In genomic region chr11:99489561-99489960, GRCh38 we compare ENCODE assay signal across 12 cellular contexts.
DNase-seq lines count a peak whose midpoint lies in the region; ATAC-seq and TF ChIP-seq lines count a peak whose summit lies in the region.
"Had no signal": no experiment of that assay in that cellular context is flagged by ENCODE, and none has a peak within 500 bp of the region (broad histone marks: within the 10 kb centered on the region; RNA-seq: fewer than 3 reads in every experiment).

No MANE protein-coding gene starts in this region.

- no peak overlapping the region for H2AFZ ChIP-seq in IMR-90 (replicated peaks; ENCODE audit: low read length, poor library complexity)

- H2AK9ac ChIP-seq in IMR-90 (replicated peaks; ENCODE audit: low read depth, low read length, poor library complexity): no peak overlapping the region

- H3K9ac ChIP-seq in IMR-90 (ENCODE audit: low read depth, low read length): no peak overlapping the region

- no peaks in the 10 kb centered on the region for H3K36me3 ChIP-seq in IMR-90 (ENCODE audit: control insufficient read depth, insufficient read depth, low read length)

- no peak overlapping the region for H2AK5ac ChIP-seq in IMR-90 (ENCODE audit: low read depth, low read length)

- no TSS peak for BruUV-seq in IMR-90 (replicated peaks; lab: Mats Ljungman, UMichigan)

- H3K4me1 ChIP-seq in IMR-90 (ENCODE audit: control insufficient read depth, insufficient read depth, low read length): no peaks in the 10 kb centered on the region
- H3K4me1 ChIP-seq: Caco-2 had no signal

- no peak overlapping the region for H3K4ac ChIP-seq in IMR-90 (ENCODE audit: low read depth, low read length)

- no peak overlapping the region for H4K91ac ChIP-seq in IMR-90 (ENCODE audit: insufficient read depth, low read depth, low read length)

- H2BK20ac ChIP-seq in IMR-90 (ENCODE audit: low read depth, low read length): no peak overlapping the region

- no peaks in the 10 kb centered on the region for H3K9me3 ChIP-seq in IMR-90 (ENCODE audit: control insufficient read depth, insufficient read depth, low read length)

- no peak for TF ChIP-seq CTCF in IMR-90 (conservative IDR thresholded peaks at IDR 0.05; ENCODE audit: low read depth, low read length)
- TF ChIP-seq CTCF in cardiac fibroblast (IDR thresholded peaks at IDR 0.05; ENCODE audit: low read depth, low read length): no peak
- no peak for TF ChIP-seq CTCF in omental fat pad (IDR thresholded peaks at IDR 0.05)

- WGBS in IMR-90 (ENCODE audit: extremely low coverage in 2 of 2, insufficient read length in 1 of 2), 2 experiments: no CpG with 5 or more reads among the region's 1 CpG

- intact Hi-C loops in IMR-90 (cut with micrococcal nuclease) (no loop called here), cardiac septum (cut with DNase I) (no loop called here)

- H3K18ac ChIP-seq in IMR-90 (ENCODE audit: low read depth, low read length): no peak overlapping the region

- in situ Hi-C loops in IMR-90 (cut with MboI; ENCODE audit: low sequenced_read_pairs): no loop called here

- DNase-seq in IMR-90 (peak; percentile 4), cardiac fibroblast (ENCODE audit: low read depth in 2 of 2) (peak; percentile 32 to 53), omental fat pad (ENCODE audit: low spot score) (no peak), NCI-H146 treated with DMSO at 0.1 percent for 48 hours (lab: John Stamatoyannopoulos, UW; ENCODE audit: unreplicated experiment) (no peak), cardiac septum (ENCODE audit: low spot score) (no peak)
- DNase-seq: AML-193; Caco-2; CD4-positive, alpha-beta T cell; H9 had no signal

- no peaks in the 10 kb centered on the region for H3K79me1 ChIP-seq in IMR-90 (ENCODE audit: low read depth in 1 of 2, low read length in 2 of 2)

- no peak overlapping the region for H4K8ac ChIP-seq in IMR-90 (ENCODE audit: low read depth in 2 of 2, low read length in 2 of 2)

- H4K5ac ChIP-seq in IMR-90 (ENCODE audit: low read depth, low read length): no peak overlapping the region

- CTCF ChIA-PET in IMR-90 (lab: Yijun Ruan, JAX): interaction anchor here (0.5 kb wide), 1 partner anchor 80 kb away, joined by 4 read pairs; no protein-coding TSS in a partner anchor

- H2BK120ac ChIP-seq in IMR-90 (ENCODE audit: low read depth, low read length): no peak overlapping the region

- H3K9me1 ChIP-seq in IMR-90 (ENCODE audit: insufficient read depth, low read length): no peaks in the 10 kb centered on the region

- H3K27ac ChIP-seq in IMR-90 (ENCODE audit: insufficient read depth, low read length): no peak overlapping the region
- H3K27ac ChIP-seq: C4-2B had no signal

- POLR2A ChIA-PET in IMR-90 (lab: Charles Lee; ENCODE audit: unreplicated experiment): no interaction called here

- no peak overlapping the region for H2BK15ac ChIP-seq in IMR-90 (ENCODE audit: low read depth, low read length)

- no peak overlapping the region for H3K4me3 ChIP-seq in IMR-90 (ENCODE audit: insufficient read depth, low read depth, low read length)
- H3K4me3 ChIP-seq in cardiac fibroblast (replicated peaks in 1 of 2; ENCODE audit: low read depth in 2 of 2, low read length in 2 of 2): no peak overlapping the region

- no peaks in the 10 kb centered on the region for H3K27me3 ChIP-seq in IMR-90 (ENCODE audit: control insufficient read depth, insufficient read depth, low read length)

- no peak overlapping the region for H3K4me2 ChIP-seq in IMR-90 (ENCODE audit: low read depth, low read length)

- H3K14ac ChIP-seq in IMR-90 (replicated peaks; ENCODE audit: low read depth, low read length): no peak overlapping the region

- TF ChIP-seq RAD21 in IMR-90 (IDR thresholded peaks at IDR 0.05; ENCODE audit: low read length): no peak

- H2BK5ac ChIP-seq in IMR-90 (ENCODE audit: low read depth, low read length, poor library complexity, severe bottlenecking): no peak overlapping the region

- no peak; the same call in 1 of the 2 replicates for ATAC-seq in IMR-90 (ENCODE audit: low read depth)
- peak; percentile 51 for ATAC-seq in omental fat pad (ENCODE audit: low FRiP score)
- no peak for ATAC-seq in GM21737 (IDR thresholded peaks at IDR 0.05; ENCODE audit: unreplicated experiment)
- ATAC-seq: HepG2 had no signal

- TF ChIP-seq POLR2A in IMR-90 (IDR thresholded peaks at IDR 0.05; ENCODE audit: low read depth, low read length): no peak

- no peak overlapping the region for H3K23ac ChIP-seq in IMR-90 (ENCODE audit: low read depth, low read length)

- no peak overlapping the region for H3K56ac ChIP-seq in IMR-90 (ENCODE audit: extremely low read depth, insufficient read depth, low read length)

- no peaks in the 10 kb centered on the region for H4K20me1 ChIP-seq in IMR-90 (ENCODE audit: insufficient read depth, low read length)

- dilution Hi-C loops in IMR-90 (cut with HindIII; ENCODE audit: low sequenced_read_pairs, unreplicated experiment): no loop called here

TF ChIP-seq in IMR-90, 13 proteins besides CTCF, POLR2A, EP300 and RAD21:
- no peak for TF ChIP-seq MXI1 (IDR thresholded peaks at IDR 0.05; ENCODE audit: borderline replicate concordance, low read depth, low read length)
- TF ChIP-seq SMC3 (IDR thresholded peaks at IDR 0.05; ENCODE audit: low read depth, low read length): no peak
- no peak for TF ChIP-seq FOS (IDR thresholded peaks at IDR 0.05; ENCODE audit: low read depth, low read length)
- no peak for TF ChIP-seq USF2 (IDR thresholded peaks at IDR 0.05; ENCODE audit: low read depth, low read length)
- no peak for TF ChIP-seq MAFK (IDR thresholded peaks at IDR 0.05; ENCODE audit: low read depth, low read length)
- TF ChIP-seq BHLHE40 (IDR thresholded peaks at IDR 0.05; ENCODE audit: low read depth, low read length): no peak
- TF ChIP-seq CEBPB (IDR thresholded peaks at IDR 0.05; ENCODE audit: low read depth, low read length): no peak
- TF ChIP-seq RCOR1 (IDR thresholded peaks at IDR 0.05; ENCODE audit: insufficient replicate concordance, low read length): no peak
- no peak for TF ChIP-seq RFX5 (IDR thresholded peaks at IDR 0.05; ENCODE audit: low read depth, low read length)
- TF ChIP-seq MAZ (IDR thresholded peaks at IDR 0.05; ENCODE audit: borderline replicate concordance, low read depth, low read length): no peak

Comparison
In these comparisons a context has a peak if more than half of its experiments do, and no peak if none do; other contexts are left out.
1. DNase-seq: peak in IMR-90 (single experiment) and cardiac fibroblast (2 of 2); none in omental fat pad (single experiment), NCI-H146 treated with DMSO at 0.1 percent for 48 hours (single experiment) and cardiac septum (single experiment).